10 cellular contexts compared by ENCODE assay signal in genomic region chr18:74139888-74140287, GRCh38. TPM values are rescaled to one million over a fixed set of nuclear protein-coding genes. Genes with fewer than 3 reads are reported as not detected.
DNase-seq lines count a peak whose midpoint lies in the region; ATAC-seq lines count a peak whose summit lies in the region.
"Had no signal": no experiment of that assay in that cellular context is flagged by ENCODE, and none has a peak within 500 bp of the region (broad histone marks: within the 10 kb centered on the region; RNA-seq: fewer than 3 reads in every experiment).

No MANE protein-coding gene starts in this region.

- no CpG with 5 or more reads among the region's 3 CpGs for WGBS in mesendoderm (ENCODE audit: extremely low coverage, insufficient coverage, low lambda C conversion rate)

- no peak overlapping the region for H4K8ac ChIP-seq in mesendoderm (ENCODE audit: low read depth, low read length)

- no peaks in the 10 kb centered on the region for H3K79me2 ChIP-seq in mesendoderm (ENCODE audit: control insufficient read depth, insufficient read depth, low read length)

- ATAC-seq in GM18909 (IDR thresholded peaks at IDR 0.05; ENCODE audit: poor library complexity, unreplicated experiment), result no peak

- no peaks in the 10 kb centered on the region for H3K27me3 ChIP-seq in mesendoderm (ENCODE audit: insufficient read depth, low read length, poor library complexity)

- H3K23ac ChIP-seq in mesendoderm (ENCODE audit: low read length), result no peak overlapping the region

- H4K5ac ChIP-seq in mesendoderm (ENCODE audit: low read length), result no peak overlapping the region

- no peaks in the 10 kb centered on the region for H3K79me1 ChIP-seq in mesendoderm (ENCODE audit: low read length)

- DNase-seq in activated CD4-positive, alpha-beta T cell treated with anti-CD3 and anti-CD28 coated beads for 24 hours (ENCODE audit: low read depth in 2 of 2), result peak; percentile 20 to 38
- no peak for DNase-seq in activated CD4-positive, alpha-beta T cell treated with anti-CD3 and anti-CD28 coated beads, Interleukin-2, amount 50 U/mL, for 1 hour
- DNase-seq in HT1080 (ENCODE audit: low read depth) (peak; percentile 67), mesendoderm (no peak), NCI-H1694 (lab: John Stamatoyannopoulos, UW) (no peak)
- DNase-seq in stimulated activated CD4-positive, alpha-beta T cell treated with anti-CD3 and anti-CD28 coated beads, TNF-alpha, amount 100 ng/mL, for 48 hours (ENCODE audit: low read depth in 3 of 3), result peak; percentile 17 to 34 (median 26)
- DNase-seq: activated B cell treated with CpG ODN at 0.5 μM for 24 hours had no signal

- no peak overlapping the region for H2BK5ac ChIP-seq in mesendoderm (ENCODE audit: low read length)

- H3K4me1 ChIP-seq in mesendoderm (ENCODE audit: control insufficient read depth, low read depth, low read length), result no peaks in the 10 kb centered on the region

- H3K9ac ChIP-seq in mesendoderm (ENCODE audit: low read length), result no peak overlapping the region

- no peak overlapping the region for H2BK15ac ChIP-seq in mesendoderm (replicated peaks; ENCODE audit: low read depth)

- H3K4me3 ChIP-seq in mesendoderm (ENCODE audit: low read length), result no peak overlapping the region

- no peak overlapping the region for H3K4me2 ChIP-seq in mesendoderm (ENCODE audit: low read length)

- no peak overlapping the region for H3K18ac ChIP-seq in mesendoderm (ENCODE audit: low read length)

- H3K4ac ChIP-seq in mesendoderm (ENCODE audit: low read depth, low read length), result no peak overlapping the region

- H3K56ac ChIP-seq in mesendoderm (ENCODE audit: low read length), result no peak overlapping the region

- no peak overlapping the region for H2BK120ac ChIP-seq in mesendoderm (ENCODE audit: low read depth, low read length)

- no peak overlapping the region for H2AK5ac ChIP-seq in mesendoderm (ENCODE audit: low read length)

- no peaks in the 10 kb centered on the region for H3K36me3 ChIP-seq in mesendoderm (ENCODE audit: control insufficient read depth, insufficient read depth, low read length)

- H3K27ac ChIP-seq in angular gyrus (ENCODE audit: low read depth, low read length) (peak overlapping the region; percentile 86), mesendoderm (ENCODE audit: low read depth, low read length) (no peak overlapping the region)

RNA-seq across cellular contexts. Expression of gene FBXO15, which starts 7.7 kb away (rescaled TPM):
- total RNA-seq in HT1080 (2014; rRNA removed; shearing (Covaris generic)), result 0.37 and 1.3 TPM in 2 replicates
- 0.92 and 1.7 TPM in 2 replicates for polyA plus RNA-seq in HT1080 (2015; cell fraction: cytosol; rRNA removed)
- polyA plus RNA-seq in HT1080 (2015; cell fraction: nucleus; rRNA removed), result 1.4 and 1.9 TPM in 2 replicates
- polyA plus RNA-seq in mesendoderm (2013, experiment 1 of 2), result 0.37 TPM
- 0.49 TPM for polyA plus RNA-seq in mesendoderm (2013, experiment 2 of 2)
- total RNA-seq: pulmonary artery endothelial cell had no signal

RNA-seq across cellular contexts. Expression of gene TIMM21, which starts 8.4 kb away (rescaled TPM):
- total RNA-seq in HT1080 (2014; rRNA removed; shearing (Covaris generic)), result 98.5 and 111 TPM in 2 replicates
- polyA plus RNA-seq in HT1080 (2015; cell fraction: cytosol; rRNA removed), result 65.5 and 74.0 TPM in 2 replicates
- 69.5 and 74.4 TPM in 2 replicates for polyA plus RNA-seq in HT1080 (2015; cell fraction: nucleus; rRNA removed)
- 32.9 TPM for polyA plus RNA-seq in mesendoderm (2013, experiment 1 of 2)
- polyA plus RNA-seq in mesendoderm (2013, experiment 2 of 2), result 31.8 TPM

Comparison
In these comparisons a context has a peak if more than half of its experiments do, and no peak if none do; other contexts are left out.
1. DNase-seq: peak in activated CD4-positive, alpha-beta T cell treated with anti-CD3 and anti-CD28 coated beads for 24 hours (2 of 2), HT1080 (single experiment) and stimulated activated CD4-positive, alpha-beta T cell treated with anti-CD3 and anti-CD28 coated beads, TNF-alpha, amount 100 ng/mL, for 48 hours (3 of 3); none in activated CD4-positive, alpha-beta T cell treated with anti-CD3 and anti-CD28 coated beads, Interleukin-2, amount 50 U/mL, for 1 hour (single experiment), mesendoderm (single experiment) and NCI-H1694 (single experiment).